ENCODE assay signal across 9 cellular contexts in the genomic region with DNA sequence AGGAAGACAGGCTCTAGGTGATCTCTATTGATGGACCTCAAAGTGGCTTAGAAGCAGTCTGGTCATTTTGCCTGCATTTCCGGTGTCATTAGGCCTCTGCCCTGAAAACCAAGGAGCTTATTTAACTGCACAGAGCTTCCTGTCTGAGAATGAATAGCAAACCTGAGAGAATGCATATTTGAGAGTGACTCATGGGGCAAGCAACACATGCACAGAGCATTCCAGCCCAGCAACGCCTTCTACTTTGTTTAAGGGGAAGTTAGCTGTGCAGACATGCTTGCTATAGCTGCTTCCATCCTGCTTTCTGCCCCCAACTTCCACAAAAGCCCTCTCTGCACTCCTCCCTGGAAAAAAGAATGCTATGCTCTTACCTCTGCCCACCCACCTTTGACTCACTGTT.
DNase-seq lines count a peak whose midpoint lies in the region; ATAC-seq and TF ChIP-seq lines count a peak whose summit lies in the region.
"Had no signal": no experiment of that assay in that cellular context is flagged by ENCODE, and none has a peak within 500 bp of the region (broad histone marks: within the 10 kb centered on the region; RNA-seq: fewer than 3 reads in every experiment).

No MANE protein-coding gene starts in this region.

- no peak for ATAC-seq in stimulated activated naive B cell treated with anti-CD40 and anti-IgM and Interleukin-4, amounts not matched to agents 10 μg/mL and 1 μg/mL and 100 μg/mL, for 72 hours (replicated peaks)

- no peak for TF ChIP-seq CTCF in HFF-Myc (IDR thresholded peaks at IDR 0.05; ENCODE audit: low read depth, low read length, missing control alignments)

- H3K36me3 Mint-ChIP-seq in stimulated activated naive B cell treated with anti-CD40 and anti-IgM and Interleukin-4, amounts not matched to agents 10 μg/mL and 1 μg/mL and 100 μg/mL, for 72 hours = no peaks in the 10 kb centered on the region

- H3K27ac Mint-ChIP-seq in stimulated activated naive B cell treated with anti-CD40 and anti-IgM and Interleukin-4, amounts not matched to agents 10 μg/mL and 1 μg/mL and 100 μg/mL, for 72 hours = no peak overlapping the region
- H3K27ac Mint-ChIP-seq: dendritic cell treated with granulocyte-macrophage colony-stimulating factor and Interleukin-4, amounts not matched to agents 40 ng/mL and 50 ng/mL, for 4 days had no signal

- no peaks in the 10 kb centered on the region for H3K4me1 ChIP-seq in NT2/D1 (ENCODE audit: insufficient read depth, insufficient read length)

- no peaks in the 10 kb centered on the region for H3K27me3 ChIP-seq in NT2/D1 (ENCODE audit: insufficient read depth, insufficient read length)

- H3K9ac ChIP-seq in NT2/D1 (ENCODE audit: insufficient read length, low read depth) = no peak overlapping the region

- no peak overlapping the region for H3K4me3 ChIP-seq in HFF-Myc (replicated peaks; ENCODE audit: low read depth, low read length)
- H3K4me3 ChIP-seq in NT2/D1 (ENCODE audit: insufficient read length, low read depth) = no peak overlapping the region

- H3K36me3 ChIP-seq in NT2/D1 (ENCODE audit: insufficient read depth, insufficient read length, low read length) = no peaks in the 10 kb centered on the region

- no peaks in the 10 kb centered on the region for H3K27me3 Mint-ChIP-seq in stimulated activated naive B cell treated with anti-CD40 and anti-IgM and Interleukin-4, amounts not matched to agents 10 μg/mL and 1 μg/mL and 100 μg/mL, for 72 hours
- H3K27me3 Mint-ChIP-seq: dendritic cell treated with granulocyte-macrophage colony-stimulating factor and Interleukin-4, amounts not matched to agents 40 ng/mL and 50 ng/mL, for 4 days had no signal

- DNase-seq in EL = peak; percentile 89
- peak; percentile 44 for DNase-seq in HFF-Myc (ENCODE audit: extremely low read depth, low read depth)
- peak; percentile 30 for DNase-seq in NT2/D1 (ENCODE audit: low read depth, low spot score)
- peak; percentile 38 for DNase-seq in iPS-NIHi11 (ENCODE audit: low spot score)
- no peak for DNase-seq in cerebellum (ENCODE audit: low spot score)
- no peak for DNase-seq in activated CD4-positive, alpha-beta T cell treated with anti-CD3 and anti-CD28 coated beads for 48 hours
- no peak for DNase-seq in activated T-cell treated with anti-CD3 and anti-CD28 coated beads, Interleukin-2, amount 50 U/mL, for 1 hour
- no peak for DNase-seq in stimulated activated naive B cell treated with anti-CD40 and anti-IgM and Interleukin-4, amounts not matched to agents 10 μg/mL and 1 μg/mL and 100 μg/mL, for 72 hours

- H3K4me3 Mint-ChIP-seq in stimulated activated naive B cell treated with anti-CD40 and anti-IgM and Interleukin-4, amounts not matched to agents 10 μg/mL and 1 μg/mL and 100 μg/mL, for 72 hours = no peak overlapping the region
- H3K4me3 Mint-ChIP-seq: dendritic cell treated with granulocyte-macrophage colony-stimulating factor and Interleukin-4, amounts not matched to agents 40 ng/mL and 50 ng/mL, for 4 days had no signal

- H3K9me3 ChIP-seq in NT2/D1 (ENCODE audit: insufficient read depth, low read length) = no peaks in the 10 kb centered on the region

- no peaks in the 10 kb centered on the region for H3K4me1 Mint-ChIP-seq in stimulated activated naive B cell treated with anti-CD40 and anti-IgM and Interleukin-4, amounts not matched to agents 10 μg/mL and 1 μg/mL and 100 μg/mL, for 72 hours

- no peaks in the 10 kb centered on the region for H3K9me3 Mint-ChIP-seq in stimulated activated naive B cell treated with anti-CD40 and anti-IgM and Interleukin-4, amounts not matched to agents 10 μg/mL and 1 μg/mL and 100 μg/mL, for 72 hours

Comparison
In these comparisons a context has a peak if more than half of its experiments do, and no peak if none do; other contexts are left out.
1. DNase-seq: peak in EL (single experiment), HFF-Myc (single experiment), NT2/D1 (single experiment) and iPS-NIHi11 (single experiment); none in cerebellum (single experiment), activated CD4-positive, alpha-beta T cell treated with anti-CD3 and anti-CD28 coated beads for 48 hours (single experiment), activated T-cell treated with anti-CD3 and anti-CD28 coated beads, Interleukin-2, amount 50 U/mL, for 1 hour (single experiment) and stimulated activated naive B cell treated with anti-CD40 and anti-IgM and Interleukin-4, amounts not matched to agents 10 μg/mL and 1 μg/mL and 100 μg/mL, for 72 hours (single experiment).